8 cellular contexts compared by ENCODE assay signal in genomic region chr14:74425525-74426201, GRCh38. TPM values are rescaled to one million over a fixed set of nuclear protein-coding genes. Genes with fewer than 3 reads are reported as not detected.
DNase-seq lines count a peak whose midpoint lies in the region; ATAC-seq, FAIRE-seq and TF ChIP-seq lines count a peak whose summit lies in the region.
"Had no signal": no experiment of that assay in that cellular context is flagged by ENCODE, and none has a peak within 500 bp of the region (broad histone marks: within the 10 kb centered on the region; RNA-seq: fewer than 3 reads in every experiment).

No MANE protein-coding gene starts in this region.

- peak; percentile 39 for ATAC-seq in omental fat pad (ENCODE audit: low FRiP score)

- no peak for FAIRE-seq in endothelial cell of umbilical vein (lab: Jason Lieb, UNC)
- FAIRE-seq: islet of Langerhans had no signal

- H3K27ac ChIP-seq in HUES48 (ENCODE audit: low read depth, low read length) (no peak overlapping the region), endothelial cell of umbilical vein (ENCODE audit: insufficient read depth, low read depth, low read length) (no peak overlapping the region), tibial nerve (no peak overlapping the region)

- H3K4me2 ChIP-seq in endothelial cell of umbilical vein (ENCODE audit: insufficient read depth, low read length): no peak overlapping the region

- no peak for TF ChIP-seq POLR2A in endothelial cell of umbilical vein (IDR thresholded peaks at IDR 0.05; ENCODE audit: low read depth, low read length)
- no peak for TF ChIP-seq POLR2A in tibial nerve (IDR thresholded peaks at IDR 0.05)

- POLR2A ChIA-PET in activated CD4-positive, alpha-beta memory T cell treated with anti-CD3 and anti-CD28 coated beads for 36 hours (lab: Charles Lee): no interaction called here
- POLR2A ChIA-PET in endothelial cell of umbilical vein (lab: Charles Lee): no interaction called here

- no peak for TF ChIP-seq EP300 in tibial nerve (IDR thresholded peaks at IDR 0.05)

- WGBS in tibial nerve, 2 donors: 4 to 6% methylated on average over 19 to 47 of the region's 66 CpGs

- peaks cover 2% of the 10 kb centered on the region for H3K9me3 Mint-ChIP-seq in activated CD4-positive, alpha-beta memory T cell treated with anti-CD3 and anti-CD28 coated beads for 36 hours
- peaks cover 7% of the 10 kb centered on the region for H3K9me3 Mint-ChIP-seq in osteocyte (ENCODE audit: unreplicated experiment)

- TF ChIP-seq CTCF in endothelial cell of umbilical vein (IDR thresholded peaks at IDR 0.05; ENCODE audit: extremely low read depth in 1 of 2, insufficient read depth in 1 of 2, low read depth in 1 of 2, low read length in 2 of 2) (no peak), omental fat pad (IDR thresholded peaks at IDR 0.05) (no peak), tibial nerve (IDR thresholded peaks at IDR 0.05) (no peak), osteocyte (IDR thresholded peaks at IDR 0.05) (no peak)

- H3K27me3 Mint-ChIP-seq in activated CD4-positive, alpha-beta memory T cell treated with anti-CD3 and anti-CD28 coated beads for 36 hours: peaks cover 36% of the 10 kb centered on the region
- peaks cover 60% of the 10 kb centered on the region for H3K27me3 Mint-ChIP-seq in osteocyte (ENCODE audit: unreplicated experiment)

- H3K9me3 ChIP-seq in HUES48 (ENCODE audit: control insufficient read depth, insufficient read depth, low read length): no peaks in the 10 kb centered on the region
- no peaks in the 10 kb centered on the region for H3K9me3 ChIP-seq in endothelial cell of umbilical vein (replicated peaks; ENCODE audit: control insufficient read depth, insufficient read depth, low read length)
- peaks cover 0 to 7% (median 0%) of the 10 kb centered on the region in 4 donors for H3K9me3 ChIP-seq in tibial nerve

- H3K4me3 ChIP-seq in HUES48 (ENCODE audit: low read depth, low read length): peak overlapping the region; percentile 64
- no peak overlapping the region for H3K4me3 ChIP-seq in endothelial cell of umbilical vein (replicated peaks in 1 of 3; ENCODE audit: insufficient read depth in 1 of 3, low read depth in 1 of 3, low read length in 3 of 3)
- no peak overlapping the region for H3K4me3 ChIP-seq in tibial nerve

- dilution Hi-C loops in endothelial cell of umbilical vein (cut with MboI; ENCODE audit: extremely low pct_ligation_motif_present, low sequenced_read_pairs): no loop called here

- no peaks in the 10 kb centered on the region for H3K79me2 ChIP-seq in endothelial cell of umbilical vein (ENCODE audit: control insufficient read depth, insufficient read depth, low read length)

- H2AFZ ChIP-seq in endothelial cell of umbilical vein (ENCODE audit: low read depth, low read length): no peak overlapping the region

- no peak overlapping the region for H3K9ac ChIP-seq in HUES48 (ENCODE audit: low read depth, low read length)
- no peak overlapping the region for H3K9ac ChIP-seq in endothelial cell of umbilical vein (replicated peaks; ENCODE audit: extremely low read depth, insufficient read depth, low read length)

- H3K27me3 ChIP-seq in HUES48 (ENCODE audit: control insufficient read depth, insufficient read depth, low read length) (peaks cover 19% of the 10 kb centered on the region), endothelial cell of umbilical vein (ENCODE audit: control insufficient read depth in 2 of 2, insufficient read depth in 2 of 2, low read length in 2 of 2) (peaks cover 16 to 18% of the 10 kb centered on the region in 2 experiments), tibial nerve (peaks cover 0 to 24% of the 10 kb centered on the region in 2 donors)

- no peaks in the 10 kb centered on the region for H3K9me1 ChIP-seq in endothelial cell of umbilical vein (replicated peaks; ENCODE audit: control insufficient read depth, extremely low read depth, insufficient read depth, low read length)

- H3K4me3 Mint-ChIP-seq in activated CD4-positive, alpha-beta memory T cell treated with anti-CD3 and anti-CD28 coated beads for 36 hours: no peak overlapping the region
- H3K4me3 Mint-ChIP-seq in osteocyte (ENCODE audit: unreplicated experiment): no peak overlapping the region

- no peaks in the 10 kb centered on the region for H4K20me1 ChIP-seq in endothelial cell of umbilical vein (replicated peaks; ENCODE audit: control insufficient read depth, extremely low read depth, insufficient read depth, low read length)

- DNase-seq in activated CD4-positive, alpha-beta memory T cell treated with anti-CD3 and anti-CD28 coated beads for 36 hours: peak; percentile 67
- DNase-seq in endothelial cell of umbilical vein (ENCODE audit: low read depth, low spot score): peak; percentile 8
- DNase-seq in omental fat pad (ENCODE audit: low spot score): no peak
- DNase-seq in tibial nerve (ENCODE audit: low spot score in 2 of 2): no peak
- no peak for DNase-seq in osteocyte (ENCODE audit: extremely low spot score, unreplicated experiment)
- no peak for DNase-seq in MV-4-11 (lab: John Stamatoyannopoulos, UW)

- H3K4me1 ChIP-seq in HUES48 (ENCODE audit: control insufficient read depth, insufficient read depth, low read length): peaks cover 38% of the 10 kb centered on the region
- no peaks in the 10 kb centered on the region for H3K4me1 ChIP-seq in endothelial cell of umbilical vein (ENCODE audit: control insufficient read depth, extremely low read depth, insufficient read depth, low read length)
- peaks cover 0 to 7% (median 0%) of the 10 kb centered on the region in 4 donors for H3K4me1 ChIP-seq in tibial nerve

- CTCF ChIA-PET in activated CD4-positive, alpha-beta memory T cell treated with anti-CD3 and anti-CD28 coated beads for 36 hours (lab: Charles Lee): no interaction called here
- CTCF ChIA-PET in endothelial cell of umbilical vein (lab: Charles Lee): interaction anchor here (1.0 to 1.7 kb wide), 4 partner anchors 10 to 56 kb away, joined by 3 to 6 read pairs (median 3); no protein-coding TSS in a partner anchor

- no TSS peak for BruUV-seq in endothelial cell of umbilical vein (replicated peaks; lab: Mats Ljungman, UMichigan)

- intact Hi-C loops in activated CD4-positive, alpha-beta memory T cell treated with anti-CD3 and anti-CD28 coated beads for 36 hours (cut with micrococcal nuclease): no loop called here
- intact Hi-C loops in endothelial cell of umbilical vein (cut with micrococcal nuclease): no loop called here

- H3K36me3 ChIP-seq in HUES48 (ENCODE audit: control insufficient read depth, insufficient read depth, low read length) (no peaks in the 10 kb centered on the region), endothelial cell of umbilical vein (ENCODE audit: control insufficient read depth in 2 of 2, extremely low read depth in 1 of 2, insufficient read depth in 2 of 2, low read length in 2 of 2) (no peaks in the 10 kb centered on the region), tibial nerve (no peaks in the 10 kb centered on the region)

- H3K4me1 Mint-ChIP-seq in activated CD4-positive, alpha-beta memory T cell treated with anti-CD3 and anti-CD28 coated beads for 36 hours (ENCODE audit: low read depth): peaks cover 2% of the 10 kb centered on the region
- H3K4me1 Mint-ChIP-seq in osteocyte (ENCODE audit: unreplicated experiment): peaks cover 2% of the 10 kb centered on the region

- H3K36me3 Mint-ChIP-seq in activated CD4-positive, alpha-beta memory T cell treated with anti-CD3 and anti-CD28 coated beads for 36 hours: no peaks in the 10 kb centered on the region
- H3K36me3 Mint-ChIP-seq in osteocyte (ENCODE audit: unreplicated experiment): no peaks in the 10 kb centered on the region

- no peak overlapping the region for H3K27ac Mint-ChIP-seq in activated CD4-positive, alpha-beta memory T cell treated with anti-CD3 and anti-CD28 coated beads for 36 hours
- no peak overlapping the region for H3K27ac Mint-ChIP-seq in osteocyte (ENCODE audit: unreplicated experiment)

TF ChIP-seq in endothelial cell of umbilical vein, 7 proteins besides CTCF, POLR2A, EP300 and RAD21:
- TF ChIP-seq GATA2 (IDR thresholded peaks at IDR 0.05; ENCODE audit: insufficient read depth, insufficient read length, low read depth, low read length): no peak
- no peak for TF ChIP-seq JUN (IDR thresholded peaks at IDR 0.05; ENCODE audit: borderline replicate concordance, insufficient read depth, insufficient read length, low read depth)
- no peak for TF ChIP-seq EZH2 (IDR thresholded peaks at IDR 0.05; ENCODE audit: borderline replicate concordance, low read depth, low read length, severe bottlenecking)
- TF ChIP-seq FOS (IDR thresholded peaks at IDR 0.05; ENCODE audit: borderline replicate concordance, insufficient read depth, low read length): no peak
- TF ChIP-seq MYC (IDR thresholded peaks at IDR 0.05; ENCODE audit: low read depth, low read length): no peak
- no peak for TF ChIP-seq POLR2AphosphoS5 (IDR thresholded peaks at IDR 0.05; ENCODE audit: insufficient read depth, low read depth, low read length)
- no peak for TF ChIP-seq MAX (IDR thresholded peaks at IDR 0.05; ENCODE audit: insufficient read depth, insufficient read length)
TF ChIP-seq in endothelial cell of umbilical vein: peak in this region for 0.

RNA-seq across cellular contexts. Expression of gene SYNDIG1L, which starts 0.3 kb away (rescaled TPM):
- not detected for total RNA-seq in activated CD4-positive, alpha-beta memory T cell treated with anti-CD3 and anti-CD28 coated beads for 36 hours
- total RNA-seq in endothelial cell of umbilical vein (not detected in 2 replicates), omental fat pad (under 1 TPM; 0.28 to 0.56 (median 0.40) TPM), tibial nerve (not detected), osteocyte (0.26 TPM in 1 of 2 replicates, not detected in the other)
- polyA plus RNA-seq in endothelial cell of umbilical vein: not detected in 2 replicates
- polyA plus RNA-seq in endothelial cell of umbilical vein (2011; cell fraction: cytosol; rRNA removed): 0.04 TPM in 1 of 2 replicates, not detected in the other
- polyA plus RNA-seq in endothelial cell of umbilical vein (2011; cell fraction: nucleus; rRNA removed): 0.07 TPM in 1 of 2 replicates, not detected in the other
- polyA plus RNA-seq in endothelial cell of umbilical vein (2012): not detected in 2 replicates
- not detected in 2 replicates for polyA minus RNA-seq in endothelial cell of umbilical vein
- polyA minus RNA-seq in endothelial cell of umbilical vein (2011; cell fraction: cytosol; rRNA and poly(A)+ RNA removed): not detected
- not detected in 2 replicates for polyA minus RNA-seq in endothelial cell of umbilical vein (2011; cell fraction: nucleus; rRNA and poly(A)+ RNA removed)

Comparison
In these comparisons a context has a peak if more than half of its experiments do, and no peak if none do; other contexts are left out.
1. DNase-seq: peak in activated CD4-positive, alpha-beta memory T cell treated with anti-CD3 and anti-CD28 coated beads for 36 hours (single experiment) and endothelial cell of umbilical vein (single experiment); none in omental fat pad (single experiment), tibial nerve (0 of 2), osteocyte (single experiment) and MV-4-11 (single experiment).